16 cellular contexts compared by ENCODE assay signal in genomic region chr6:16097382-16098171, GRCh38. TPM values are rescaled to one million over a fixed set of nuclear protein-coding genes. Genes with fewer than 3 reads are reported as not detected.
DNase-seq lines count a peak whose midpoint lies in the region; ATAC-seq, FAIRE-seq and TF ChIP-seq lines count a peak whose summit lies in the region.
"Had no signal": no experiment of that assay in that cellular context is flagged by ENCODE, and none has a peak within 500 bp of the region (broad histone marks: within the 10 kb centered on the region; RNA-seq: fewer than 3 reads in every experiment).

No MANE protein-coding gene starts in this region.

- no peak overlapping the region for H2BK12ac ChIP-seq in H9 (ENCODE audit: insufficient read length, low read depth, low read length)

- H3K9me3 ChIP-seq in upper lobe of right lung (no peaks in the 10 kb centered on the region), H9 (ENCODE audit: control insufficient read depth, low read depth, low read length) (no peaks in the 10 kb centered on the region), Karpas-422 (ENCODE audit: low read length) (no peaks in the 10 kb centered on the region)
- H3K9me3 ChIP-seq: esophagus squamous epithelium had no signal

- no peaks in the 10 kb centered on the region for H3K79me2 ChIP-seq in H9 (ENCODE audit: insufficient read depth, low read length)
- no peaks in the 10 kb centered on the region for H3K79me2 ChIP-seq in Karpas-422 (ENCODE audit: low read length)

- no peak overlapping the region for H4K8ac ChIP-seq in H9 (replicated peaks; ENCODE audit: insufficient read length, low read depth, low read length)

- H3K4ac ChIP-seq in H9 (ENCODE audit: low read depth, low read length): no peak overlapping the region

- TF ChIP-seq CTCF in upper lobe of right lung (IDR thresholded peaks at IDR 0.05) (no peak), D721Med (IDR thresholded peaks at IDR 0.05; ENCODE audit: insufficient read depth, missing control alignments) (no peak), H9 (conservative IDR thresholded peaks at IDR 0.05) (no peak)

- H2BK120ac ChIP-seq in H9 (ENCODE audit: low read depth, low read length, poor library complexity, severe bottlenecking): no peak overlapping the region

- H3K27me3 Mint-ChIP-seq in activated T-helper 17 cell treated with anti-CD3 and anti-CD28 coated beads, Interleukin-2, amount 50 U/mL, for 72 hours: peaks cover 6% of the 10 kb centered on the region
- H3K27me3 Mint-ChIP-seq in H9 (ENCODE audit: low read depth): no peaks in the 10 kb centered on the region; the same call in 1 of the 2 replicates

- DNase-seq in GM12891 (ENCODE audit: insufficient read length, low spot score) (no peak), GM19238 (ENCODE audit: insufficient read length, low spot score) (peak; percentile 5), upper lobe of right lung (no peak), D721Med (ENCODE audit: insufficient read length, low spot score) (no peak), H9 (no peak), Karpas-422 (no peak)
- DNase-seq: dorsolateral prefrontal cortex, esophagus squamous epithelium, heart left ventricle had no signal

- no peak overlapping the region for H4K91ac ChIP-seq in H9 (ENCODE audit: insufficient read length, low read depth, low read length)

- TF ChIP-seq POLR2A in GM12891 (IDR thresholded peaks at IDR 0.05; ENCODE audit: low read depth, low read length): no peak

- H3K18ac ChIP-seq in H9 (ENCODE audit: insufficient read length, low read depth, low read length): no peak overlapping the region

- no peak overlapping the region for H4K5ac ChIP-seq in H9 (ENCODE audit: insufficient read length, low read depth, low read length)

- no peak overlapping the region for H3K14ac ChIP-seq in H9 (ENCODE audit: insufficient read depth, low read length)

- H3K4me1 ChIP-seq in upper lobe of right lung (no peaks in the 10 kb centered on the region), H9 (ENCODE audit: insufficient read depth, low read length) (no peaks in the 10 kb centered on the region), Karpas-422 (ENCODE audit: low read length) (no peaks in the 10 kb centered on the region)
- H3K4me1 ChIP-seq: esophagus squamous epithelium had no signal

- H3K27ac Mint-ChIP-seq in activated T-helper 17 cell treated with anti-CD3 and anti-CD28 coated beads, Interleukin-2, amount 50 U/mL, for 72 hours: no peak overlapping the region
- H3K27ac Mint-ChIP-seq in H9: no peak overlapping the region; a peak in 1 of 7 replicates
- H3K27ac Mint-ChIP-seq: type B pancreatic cell had no signal

- H3K56ac ChIP-seq in H9 (ENCODE audit: insufficient read length, low read depth, low read length): no peak overlapping the region

- H3K4me3 Mint-ChIP-seq in activated T-helper 17 cell treated with anti-CD3 and anti-CD28 coated beads, Interleukin-2, amount 50 U/mL, for 72 hours: no peak overlapping the region
- H3K4me3 Mint-ChIP-seq in H9: no peak overlapping the region
- H3K4me3 Mint-ChIP-seq: type B pancreatic cell had no signal

- no peaks in the 10 kb centered on the region for H3K79me1 ChIP-seq in H9 (ENCODE audit: insufficient read depth, low read depth, low read length, poor library complexity, severe bottlenecking)

- H4K20me1 ChIP-seq in H9 (ENCODE audit: control insufficient read depth, insufficient read depth, insufficient read length): no peaks in the 10 kb centered on the region
- H4K20me1 ChIP-seq in Karpas-422 (ENCODE audit: insufficient read depth, low read depth, low read length): no peaks in the 10 kb centered on the region

- H2BK20ac ChIP-seq in H9 (ENCODE audit: low read depth, low read length, poor library complexity, severe bottlenecking): no peak overlapping the region

- FAIRE-seq in GM12891 (lab: Jason Lieb, UNC): peak; percentile 69
- FAIRE-seq in D721Med (lab: Jason Lieb, UNC): no peak
- FAIRE-seq: keratinocyte, TTC549 had no signal

- H3K4me1 Mint-ChIP-seq in activated T-helper 17 cell treated with anti-CD3 and anti-CD28 coated beads, Interleukin-2, amount 50 U/mL, for 72 hours: peaks cover 5% of the 10 kb centered on the region
- H3K4me1 Mint-ChIP-seq in H9: peaks cover 0 to 4% of the 10 kb centered on the region in 2 experiments; a peak in 1 of 4 replicates

- no peak overlapping the region for H2BK15ac ChIP-seq in H9 (ENCODE audit: low read depth, low read length)

- H3K9me2 ChIP-seq in Karpas-422 (replicated peaks; ENCODE audit: insufficient read depth, low read length): no peaks in the 10 kb centered on the region

- H3K27ac ChIP-seq in upper lobe of right lung (no peak overlapping the region), H9 (ENCODE audit: insufficient read length, low read depth, low read length) (no peak overlapping the region), Karpas-422 (ENCODE audit: low read length) (no peak overlapping the region)
- H3K27ac ChIP-seq: dorsolateral prefrontal cortex, esophagus squamous epithelium, heart left ventricle, HL-60 had no signal

- H3T11ph ChIP-seq in H9 (ENCODE audit: low read length): no peak overlapping the region

- H2AK5ac ChIP-seq in H9 (ENCODE audit: insufficient read length, low read length): no peak overlapping the region

- H2BK5ac ChIP-seq in H9 (ENCODE audit: insufficient read length, low read length): no peak overlapping the region

- H3K4me3 ChIP-seq in upper lobe of right lung (no peak overlapping the region), Karpas-422 (ENCODE audit: low read length) (no peak overlapping the region)
- H3K4me3 ChIP-seq: dorsolateral prefrontal cortex, esophagus squamous epithelium, heart left ventricle had no signal

- H3K4me2 ChIP-seq in H9 (ENCODE audit: insufficient read depth, insufficient read length, low read length) (no peak overlapping the region), Karpas-422 (ENCODE audit: low read depth, low read length, poor library complexity, severe bottlenecking) (no peak overlapping the region)

- intact Hi-C loops in upper lobe of right lung (cut with DNase I): no loop called here

- H3K27me3 ChIP-seq in upper lobe of right lung (no peaks in the 10 kb centered on the region), H9 (ENCODE audit: insufficient read depth, low read length) (no peaks in the 10 kb centered on the region), Karpas-422 (ENCODE audit: low read length) (no peaks in the 10 kb centered on the region)
- H3K27me3 ChIP-seq: dorsolateral prefrontal cortex, esophagus squamous epithelium, heart left ventricle had no signal

- no CpG with 5 or more reads among the region's 6 CpGs for WGBS in H9 (ENCODE audit: extremely low coverage, insufficient read length, low lambda C conversion rate)

- H3K9ac ChIP-seq in H9 (ENCODE audit: extremely low read depth, insufficient read length, low read length) (no peak overlapping the region), Karpas-422 (ENCODE audit: low read length) (no peak overlapping the region)

- H3K36me3 ChIP-seq in upper lobe of right lung (no peaks in the 10 kb centered on the region), Karpas-422 (ENCODE audit: insufficient read depth, low read length) (no peaks in the 10 kb centered on the region)
- H3K36me3 ChIP-seq: esophagus squamous epithelium, heart left ventricle had no signal

- no peak overlapping the region for H3K23ac ChIP-seq in H9 (ENCODE audit: insufficient read length, low read depth, low read length)

- peaks cover 5% of the 10 kb centered on the region for H3K9me3 Mint-ChIP-seq in activated T-helper 17 cell treated with anti-CD3 and anti-CD28 coated beads, Interleukin-2, amount 50 U/mL, for 72 hours
- H3K9me3 Mint-ChIP-seq in H9: peaks cover 8 to 14% of the 10 kb centered on the region in 2 experiments

- H2AFZ ChIP-seq in H9 (ENCODE audit: low read length) (no peak overlapping the region), Karpas-422 (ENCODE audit: low read length) (no peak overlapping the region)

- ATAC-seq in HG02885 (IDR thresholded peaks at IDR 0.05; ENCODE audit: poor library complexity, unreplicated experiment): peak; percentile 46
- peak; percentile 46 for ATAC-seq in activated T-helper 17 cell treated with anti-CD3 and anti-CD28 coated beads, Interleukin-2, amount 50 U/mL, for 72 hours (replicated peaks)
- no peak for ATAC-seq in upper lobe of right lung
- ATAC-seq: heart left ventricle, SK-N-SH treated with all-trans-retinoic acid at 6 μM for 48 hours had no signal

- H3K36me3 Mint-ChIP-seq in activated T-helper 17 cell treated with anti-CD3 and anti-CD28 coated beads, Interleukin-2, amount 50 U/mL, for 72 hours (ENCODE audit: low read depth): no peaks in the 10 kb centered on the region
- peaks cover 0 to 8% (median 0%) of the 10 kb centered on the region in 3 experiments; a peak in 3 of 7 replicates for H3K36me3 Mint-ChIP-seq in H9 (ENCODE audit: insufficient read depth in 1 of 3, low read depth in 3 of 3)
- H3K36me3 Mint-ChIP-seq: type B pancreatic cell had no signal

- H3K23me2 ChIP-seq in H9 (ENCODE audit: insufficient read length, low read depth, low read length, poor library complexity, severe bottlenecking): no peaks in the 10 kb centered on the region

TF ChIP-seq in GM12891, 5 proteins besides CTCF, POLR2A, EP300 and RAD21:
- no peak for TF ChIP-seq TAF1 (IDR thresholded peaks at IDR 0.05; ENCODE audit: low read depth, low read length)
- TF ChIP-seq SPI1 (IDR thresholded peaks at IDR 0.05; ENCODE audit: low read depth, low read length): no peak
- no peak for TF ChIP-seq POLR2AphosphoS5 (IDR thresholded peaks at IDR 0.05; ENCODE audit: low read depth, low read length)
- no peak for TF ChIP-seq PAX5 (IDR thresholded peaks at IDR 0.05; ENCODE audit: insufficient read depth, low read length, severe bottlenecking)
- TF ChIP-seq POU2F2 (IDR thresholded peaks at IDR 0.05; ENCODE audit: low read depth, low read length): no peak
TF ChIP-seq in GM12891: peak in this region for 0.

RNA-seq across cellular contexts. Expression of gene MYLIP, which starts 31.3 kb away (rescaled TPM):
- polyA plus RNA-seq in GM12891 (2012; ENCODE audit: low read depth, missing spikeins): 13.1 TPM
- total RNA-seq in activated T-helper 17 cell treated with anti-CD3 and anti-CD28 coated beads, Interleukin-2, amount 50 U/mL, for 72 hours: 1 to 10 TPM; 5.4 to 6.0 TPM
- total RNA-seq in upper lobe of right lung: 39.5 TPM
- 27.0 and 27.3 TPM in 2 replicates for total RNA-seq in H9 (2021)
- total RNA-seq in Karpas-422 (2014; rRNA removed; shearing (Covaris generic); ENCODE audit: low replicate concordance): 69.5 and 71.0 TPM in 2 replicates
